ENCODE assay signal across 9 cellular contexts in the genomic region with DNA sequence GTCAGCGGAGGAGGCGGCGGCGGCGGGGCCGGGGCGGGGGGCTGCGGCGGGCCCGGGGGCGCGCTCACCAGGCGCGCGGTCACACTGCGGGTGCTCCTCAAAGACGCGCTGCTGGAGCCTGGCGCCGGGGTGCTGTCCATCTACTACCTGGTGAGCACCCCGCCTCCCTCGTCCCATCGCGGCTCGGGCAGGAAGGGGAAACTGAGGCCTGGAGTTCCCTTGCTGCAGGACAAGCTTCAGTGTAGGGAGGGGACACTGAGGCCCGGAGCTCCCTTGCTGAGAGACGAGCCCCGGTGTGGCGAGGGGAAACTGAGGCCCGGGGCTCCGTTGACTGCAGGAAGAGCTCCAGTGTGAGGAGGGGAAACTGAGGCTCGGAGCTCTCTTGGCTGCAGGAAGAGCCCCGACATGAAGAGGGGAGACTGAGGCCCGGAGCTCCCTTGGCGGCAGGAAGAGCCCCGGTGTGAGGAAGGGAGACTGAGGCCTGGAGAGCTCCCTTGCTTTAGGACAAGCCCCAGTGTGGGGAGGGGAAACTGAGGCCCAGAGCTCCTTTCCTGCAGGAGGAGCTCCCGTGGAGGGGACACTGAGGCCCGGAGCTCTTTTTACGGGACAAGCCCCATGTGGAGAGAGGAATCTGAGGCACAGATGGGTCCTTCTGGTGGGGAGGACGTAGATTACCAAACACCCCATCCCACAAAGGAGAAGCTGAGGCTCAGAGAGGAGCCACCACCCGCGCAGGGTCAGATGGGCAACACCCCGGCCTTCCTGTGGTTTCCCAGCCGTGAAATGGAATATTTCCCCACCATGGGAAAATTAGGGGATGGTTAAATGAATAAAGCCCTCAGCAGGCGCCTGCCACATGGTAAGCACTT. TPM values are rescaled to one million over a fixed set of nuclear protein-coding genes. Genes with fewer than 3 reads are reported as not detected.
A peak's percentile ranks its signal among the peaks of the same experiment; 100 is the strongest.
DNase-seq lines count a peak whose midpoint lies in the region; ATAC-seq and TF ChIP-seq lines count a peak whose summit lies in the region.
"Had no signal": no experiment of that assay in that cellular context is flagged by ENCODE, and none has a peak within 500 bp of the region (broad histone marks: within the 10 kb centered on the region; RNA-seq: fewer than 3 reads in every experiment).

No MANE protein-coding gene starts in this region.

- H3K9me3 ChIP-seq in BE2C (no peaks in the 10 kb centered on the region), Karpas-422 (ENCODE audit: low read length) (no peaks in the 10 kb centered on the region)
- H3K9me3 ChIP-seq in naive thymus-derived CD4-positive, alpha-beta T cell (ENCODE audit: control insufficient read depth in 2 of 3, low read length in 3 of 3): no peaks in the 10 kb centered on the region

- no peak for ATAC-seq in central memory CD8-positive, alpha-beta T cell (replicated peaks; ENCODE audit: extremely low read depth, poor library complexity, severe bottlenecking)
- no peak for ATAC-seq in naive thymus-derived CD4-positive, alpha-beta T cell
- no peak for ATAC-seq in HG03460 (IDR thresholded peaks at IDR 0.05; ENCODE audit: unreplicated experiment)
- no peak for ATAC-seq in GM21526 (IDR thresholded peaks at IDR 0.05; ENCODE audit: low FRiP score, unreplicated experiment)
- no peak for ATAC-seq in GM19452 (IDR thresholded peaks at IDR 0.05; ENCODE audit: unreplicated experiment)

- CTCF ChIA-PET in naive thymus-derived CD4-positive, alpha-beta T cell (lab: Charles Lee): interaction anchor here (1.3 to 2.4 kb wide), 5 partner anchors 9 to 77 kb away, joined by 3 to 15 read pairs (median 5); no protein-coding TSS in a partner anchor

- DNase-seq in BE2C (no peak), Karpas-422 (peak; percentile 59), NOMO-1 (lab: John Stamatoyannopoulos, UW; ENCODE audit: unreplicated experiment in 2 of 2) (no peak)
- no peak for DNase-seq in central memory CD8-positive, alpha-beta T cell (ENCODE audit: low spot score in 2 of 2)
- DNase-seq in naive thymus-derived CD4-positive, alpha-beta T cell: no peak

- peaks cover 8% of the 10 kb centered on the region for H3K79me2 ChIP-seq in Karpas-422 (ENCODE audit: low read length)

- peak overlapping the region; percentile 94 for H3K9ac ChIP-seq in Karpas-422 (ENCODE audit: low read length)

- no peaks in the 10 kb centered on the region for H3K9me2 ChIP-seq in Karpas-422 (replicated peaks; ENCODE audit: insufficient read depth, low read length)

- H3K4me2 ChIP-seq in Karpas-422 (ENCODE audit: low read depth, low read length, poor library complexity, severe bottlenecking): peak overlapping the region; percentile 100

- H3K4me1 Mint-ChIP-seq in central memory CD8-positive, alpha-beta T cell: peaks cover 31% of the 10 kb centered on the region
- H3K4me1 Mint-ChIP-seq in naive thymus-derived CD4-positive, alpha-beta T cell: peaks cover 11 to 33% (median 19%) of the 10 kb centered on the region in 7 donors

- peaks cover 4% of the 10 kb centered on the region; the same call in 1 of the 2 replicates for H3K4me1 ChIP-seq in BE2C
- peaks cover 18% of the 10 kb centered on the region for H3K4me1 ChIP-seq in Karpas-422 (ENCODE audit: low read length)
- H3K4me1 ChIP-seq in naive thymus-derived CD4-positive, alpha-beta T cell (ENCODE audit: control insufficient read depth in 2 of 2, insufficient read depth in 2 of 2, low read length in 2 of 2): peaks cover 8 to 14% of the 10 kb centered on the region in 2 donors

- no peaks in the 10 kb centered on the region for H3K27me3 Mint-ChIP-seq in central memory CD8-positive, alpha-beta T cell
- H3K27me3 Mint-ChIP-seq in naive thymus-derived CD4-positive, alpha-beta T cell: peaks cover 0 to 2% (median 0%) of the 10 kb centered on the region in 5 donors

- peak overlapping the region; percentile 87 for H3K4me3 Mint-ChIP-seq in central memory CD8-positive, alpha-beta T cell
- peak overlapping the region; percentile 45 to 94 (median 88) for H3K4me3 Mint-ChIP-seq in naive thymus-derived CD4-positive, alpha-beta T cell

- H3K27me3 ChIP-seq in BE2C: no peaks in the 10 kb centered on the region
- H3K27me3 ChIP-seq in Karpas-422 (ENCODE audit: low read length): no peaks in the 10 kb centered on the region
- H3K27me3 ChIP-seq in naive thymus-derived CD4-positive, alpha-beta T cell (ENCODE audit: control insufficient read depth in 2 of 2, insufficient read depth in 2 of 2, low read length in 2 of 2): no peaks in the 10 kb centered on the region

- TF ChIP-seq CTCF in BE2C (IDR thresholded peaks at IDR 0.05; ENCODE audit: low read depth, low read length): no peak

- no peak overlapping the region for H3K27ac Mint-ChIP-seq in central memory CD8-positive, alpha-beta T cell (ENCODE audit: low read depth)
- H3K27ac Mint-ChIP-seq in naive thymus-derived CD4-positive, alpha-beta T cell: peak overlapping the region in 1 of 9 donors; percentile 64

- H3K36me3 ChIP-seq in BE2C (peaks cover 5% of the 10 kb centered on the region), Karpas-422 (ENCODE audit: insufficient read depth, low read length) (no peaks in the 10 kb centered on the region)
- peaks cover 0 to 5% (median 0%) of the 10 kb centered on the region in 3 experiments for H3K36me3 ChIP-seq in naive thymus-derived CD4-positive, alpha-beta T cell (ENCODE audit: control insufficient read depth in 2 of 3, insufficient read depth in 3 of 3, low read length in 3 of 3)

- no peaks in the 10 kb centered on the region for H4K20me1 ChIP-seq in Karpas-422 (ENCODE audit: insufficient read depth, low read depth, low read length)

- H3K4me3 ChIP-seq in BE2C (ENCODE audit: low read depth, low read length) (peak overlapping the region; percentile 63), Karpas-422 (ENCODE audit: low read length) (peak overlapping the region; percentile 92)
- H3K4me3 ChIP-seq in naive thymus-derived CD4-positive, alpha-beta T cell (ENCODE audit: low read length): peak overlapping the region; percentile 47

- POLR2A ChIA-PET in naive thymus-derived CD4-positive, alpha-beta T cell (lab: Charles Lee): interaction anchor here (0.6 to 4.9 kb wide), 18 partner anchors 8 to 141 kb away, joined by 3 to 29 read pairs (median 6); partner anchors contain the start of genes CHAF1A, FSD1, HDGFL2 and SH3GL1

- no peak overlapping the region for H3K27ac ChIP-seq in Karpas-422 (ENCODE audit: low read length)
- no peak overlapping the region for H3K27ac ChIP-seq in naive thymus-derived CD4-positive, alpha-beta T cell (ENCODE audit: low read depth, low read length)

- intact Hi-C loops in naive thymus-derived CD4-positive, alpha-beta T cell (cut with micrococcal nuclease): loop anchor here (1.0 to 5.0 kb wide), 12 partner anchors 25 to 1338 kb away; partner anchors contain the start of genes SH3GL1 (in 2 of the 2), TMIGD2 (in 2 of the 2), ANKRD24 (in 1 of the 2) and FSD1 (in 1 of the 2)

- H3K9me3 Mint-ChIP-seq in central memory CD8-positive, alpha-beta T cell: no peaks in the 10 kb centered on the region
- H3K9me3 Mint-ChIP-seq in naive thymus-derived CD4-positive, alpha-beta T cell: peaks cover 0 to 4% (median 0%) of the 10 kb centered on the region in 11 donors

- H3K36me3 Mint-ChIP-seq in central memory CD8-positive, alpha-beta T cell (ENCODE audit: insufficient read depth): peaks cover 20% of the 10 kb centered on the region
- H3K36me3 Mint-ChIP-seq in naive thymus-derived CD4-positive, alpha-beta T cell: peaks cover 0 to 4% (median 3%) of the 10 kb centered on the region in 5 donors

- H2AFZ ChIP-seq in Karpas-422 (ENCODE audit: low read length): peak overlapping the region; percentile 21; the same call in 1 of the 2 replicates

RNA-seq across cellular contexts. Expression of gene MPND, which starts 0.7 kb away (rescaled TPM):
- polyA plus RNA-seq in BE2C (2012; ENCODE audit: insufficient read depth, insufficient read length, low read depth): 43.6 TPM
- 5.3 and 9.5 TPM in 2 replicates for total RNA-seq in Karpas-422 (2014; rRNA removed; shearing (Covaris generic); ENCODE audit: low replicate concordance)
- total RNA-seq in naive thymus-derived CD4-positive, alpha-beta T cell: 10 to 100 TPM in 4 of 5 experiments, 1 to 10 TPM in 1; 9.5 to 24.4 (median 20.0) TPM
- 1 to 10 TPM; 4.0 to 6.7 TPM for polyA plus RNA-seq in naive thymus-derived CD4-positive, alpha-beta T cell

RNA-seq across cellular contexts. Expression of gene STAP2, which starts 5.5 kb away (rescaled TPM):
- polyA plus RNA-seq in BE2C (2012; ENCODE audit: insufficient read depth, insufficient read length, low read depth): 1.5 TPM
- 0.43 and 0.86 TPM in 2 replicates for total RNA-seq in Karpas-422 (2014; rRNA removed; shearing (Covaris generic); ENCODE audit: low replicate concordance)
- total RNA-seq in naive thymus-derived CD4-positive, alpha-beta T cell: 10 to 100 TPM in 1 of 5 experiments, 1 to 10 TPM in 4; 2.6 to 11.8 (median 4.5) TPM
- polyA plus RNA-seq in naive thymus-derived CD4-positive, alpha-beta T cell: 1 to 10 TPM; 2.4 to 4.9 TPM

RNA-seq across cellular contexts. Expression of gene FSD1, which starts 39.7 kb away (rescaled TPM):
- polyA plus RNA-seq in BE2C (2012; ENCODE audit: insufficient read depth, insufficient read length, low read depth): 152 TPM
- total RNA-seq in Karpas-422 (2014; rRNA removed; shearing (Covaris generic); ENCODE audit: low replicate concordance): not detected in 2 replicates
- 10 to 100 TPM in 1 of 5 experiments, 1 to 10 TPM in 4; 1.8 to 18.9 (median 3.4) TPM for total RNA-seq in naive thymus-derived CD4-positive, alpha-beta T cell
- polyA plus RNA-seq in naive thymus-derived CD4-positive, alpha-beta T cell: 1 to 10 TPM in 1 of 2 donors, under 1 TPM in 1; 0.95 to 2.0 TPM
- total RNA-seq: subcutaneous adipose tissue had no signal

RNA-seq across cellular contexts. Expression of gene TMIGD2, which starts 41.9 kb away (rescaled TPM):
- polyA plus RNA-seq in BE2C (2012; ENCODE audit: insufficient read depth, insufficient read length, low read depth): 4.5 TPM
- total RNA-seq in Karpas-422 (2014; rRNA removed; shearing (Covaris generic); ENCODE audit: low replicate concordance): not detected in 2 replicates
- 10 to 100 TPM; 22.3 to 50.5 (median 40.0) TPM for total RNA-seq in naive thymus-derived CD4-positive, alpha-beta T cell
- 100 to 1,000 TPM in 1 of 2 donors, 10 to 100 TPM in 1; 99.4 to 107 TPM for polyA plus RNA-seq in naive thymus-derived CD4-positive, alpha-beta T cell

RNA-seq across cellular contexts. Expression of gene SH3GL1, which starts 56.3 kb away (rescaled TPM):
- 132 TPM for polyA plus RNA-seq in BE2C (2012; ENCODE audit: insufficient read depth, insufficient read length, low read depth)
- 12.8 and 13.4 TPM in 2 replicates for total RNA-seq in Karpas-422 (2014; rRNA removed; shearing (Covaris generic); ENCODE audit: low replicate concordance)
- total RNA-seq in naive thymus-derived CD4-positive, alpha-beta T cell: 10 to 100 TPM; 37.1 to 77.0 (median 38.6) TPM
- 10 to 100 TPM; 11.9 to 22.8 TPM for polyA plus RNA-seq in naive thymus-derived CD4-positive, alpha-beta T cell
